10 cellular contexts compared by ENCODE assay signal in genomic region chr5:14167211-14167845, GRCh38. TPM values are rescaled to one million over a fixed set of nuclear protein-coding genes. Genes with fewer than 3 reads are reported as not detected.
DNase-seq lines count a peak whose midpoint lies in the region; ATAC-seq and TF ChIP-seq lines count a peak whose summit lies in the region.
"Had no signal": no experiment of that assay in that cellular context is flagged by ENCODE, and none has a peak within 500 bp of the region (broad histone marks: within the 10 kb centered on the region; RNA-seq: fewer than 3 reads in every experiment).

No MANE protein-coding gene starts in this region.

- H3K27ac Mint-ChIP-seq in activated T-helper 17 cell treated with anti-CD3 and anti-CD28 coated beads, Interleukin-2, amount 50 U/mL, for 72 hours: no peak overlapping the region
- peak overlapping the region; percentile 67 to 88 for H3K27ac Mint-ChIP-seq in natural killer cell
- no peak overlapping the region for H3K27ac Mint-ChIP-seq in stimulated activated naive CD8-positive, alpha-beta T cell treated with anti-CD3 and anti-CD28 coated beads, Interleukin-15, amount 100 ng/mL, for 72 hours

- H3K9me3 Mint-ChIP-seq in activated T-helper 17 cell treated with anti-CD3 and anti-CD28 coated beads, Interleukin-2, amount 50 U/mL, for 72 hours: peaks cover 7% of the 10 kb centered on the region
- no peaks in the 10 kb centered on the region for H3K9me3 Mint-ChIP-seq in natural killer cell
- peaks cover 0 to 4% of the 10 kb centered on the region in 2 donors for H3K9me3 Mint-ChIP-seq in stimulated activated naive CD8-positive, alpha-beta T cell treated with anti-CD3 and anti-CD28 coated beads, Interleukin-15, amount 100 ng/mL, for 72 hours

- H3K27me3 Mint-ChIP-seq in activated T-helper 17 cell treated with anti-CD3 and anti-CD28 coated beads, Interleukin-2, amount 50 U/mL, for 72 hours: peaks cover 11% of the 10 kb centered on the region
- H3K27me3 Mint-ChIP-seq in natural killer cell (ENCODE audit: low read depth in 2 of 2): no peaks in the 10 kb centered on the region
- peaks cover 30% of the 10 kb centered on the region for H3K27me3 Mint-ChIP-seq in stimulated activated naive CD8-positive, alpha-beta T cell treated with anti-CD3 and anti-CD28 coated beads, Interleukin-15, amount 100 ng/mL, for 72 hours

- intact Hi-C loops in natural killer cell (cut with micrococcal nuclease): no loop called here

- no peaks in the 10 kb centered on the region for H3K36me3 Mint-ChIP-seq in activated T-helper 17 cell treated with anti-CD3 and anti-CD28 coated beads, Interleukin-2, amount 50 U/mL, for 72 hours (ENCODE audit: low read depth)
- no peaks in the 10 kb centered on the region for H3K36me3 Mint-ChIP-seq in natural killer cell

- H3K4me1 Mint-ChIP-seq in activated T-helper 17 cell treated with anti-CD3 and anti-CD28 coated beads, Interleukin-2, amount 50 U/mL, for 72 hours: peaks cover 4% of the 10 kb centered on the region
- H3K4me1 Mint-ChIP-seq in natural killer cell: peaks cover 37 to 65% of the 10 kb centered on the region in 2 donors
- no peaks in the 10 kb centered on the region for H3K4me1 Mint-ChIP-seq in stimulated activated naive CD8-positive, alpha-beta T cell treated with anti-CD3 and anti-CD28 coated beads, Interleukin-15, amount 100 ng/mL, for 72 hours

- peak overlapping the region; percentile 6; the same call in 1 of the 2 replicates for H3K4me3 ChIP-seq in GM12864 (ENCODE audit: low read depth, low read length)

- ATAC-seq in HG02798 (IDR thresholded peaks at IDR 0.05; ENCODE audit: poor library complexity, unreplicated experiment): peak; percentile 35
- peak; percentile 38 for ATAC-seq in activated T-helper 17 cell treated with anti-CD3 and anti-CD28 coated beads, Interleukin-2, amount 50 U/mL, for 72 hours (replicated peaks)
- ATAC-seq in natural killer cell: peak in 2 of 3 donors; percentile 33 to 67
- ATAC-seq in stimulated activated naive CD8-positive, alpha-beta T cell treated with anti-CD3 and anti-CD28 coated beads, Interleukin-15, amount 100 ng/mL, for 72 hours: no peak
- ATAC-seq in HG03045 (IDR thresholded peaks at IDR 0.05; ENCODE audit: unreplicated experiment): no peak

- DNase-seq in GM12864 (ENCODE audit: low read depth): no peak
- no peak for DNase-seq in natural killer cell
- no peak for DNase-seq in stimulated activated naive CD8-positive, alpha-beta T cell treated with anti-CD3 and anti-CD28 coated beads, Interleukin-15, amount 100 ng/mL, for 72 hours
- DNase-seq in activated naive CD4-positive, alpha-beta T cell treated with Interleukin-2 at 50 U/mL for 16 hours: no peak
- no peak for DNase-seq in activated CD4-positive, alpha-beta T cell treated with anti-CD3 and anti-CD28 coated beads, Interleukin-2, amount 50 U/mL, for 48 hours
- DNase-seq: cortex of kidney, T1000 had no signal

- no peak overlapping the region for H3K4me3 Mint-ChIP-seq in activated T-helper 17 cell treated with anti-CD3 and anti-CD28 coated beads, Interleukin-2, amount 50 U/mL, for 72 hours
- H3K4me3 Mint-ChIP-seq in natural killer cell: peak overlapping the region; percentile 52
- H3K4me3 Mint-ChIP-seq in stimulated activated naive CD8-positive, alpha-beta T cell treated with anti-CD3 and anti-CD28 coated beads, Interleukin-15, amount 100 ng/mL, for 72 hours: no peak overlapping the region

- no peak for TF ChIP-seq CTCF in GM12864 (IDR thresholded peaks at IDR 0.05; ENCODE audit: low read depth, low read length, missing control alignments)
- TF ChIP-seq CTCF in natural killer cell (IDR thresholded peaks at IDR 0.05): no peak

RNA-seq across cellular contexts. Expression of gene TRIO, which starts 24.2 kb away (rescaled TPM):
- total RNA-seq in activated T-helper 17 cell treated with anti-CD3 and anti-CD28 coated beads, Interleukin-2, amount 50 U/mL, for 72 hours: 10 to 100 TPM; 13.6 to 21.5 TPM
- total RNA-seq in natural killer cell: 100 to 1,000 TPM in 1 of 3 donors, 10 to 100 TPM in 2; 84.6 to 136 (median 94.3) TPM

Comparison
In these comparisons a context has a peak if more than half of its experiments do, and no peak if none do; other contexts are left out.
1. ATAC-seq: peak in HG02798 (single experiment), activated T-helper 17 cell treated with anti-CD3 and anti-CD28 coated beads, Interleukin-2, amount 50 U/mL, for 72 hours (single experiment) and natural killer cell (2 of 3); none in stimulated activated naive CD8-positive, alpha-beta T cell treated with anti-CD3 and anti-CD28 coated beads, Interleukin-15, amount 100 ng/mL, for 72 hours (single experiment) and HG03045 (single experiment).
2. H3K27ac Mint-ChIP-seq: peak in natural killer cell (2 of 2); none in activated T-helper 17 cell treated with anti-CD3 and anti-CD28 coated beads, Interleukin-2, amount 50 U/mL, for 72 hours (single experiment) and stimulated activated naive CD8-positive, alpha-beta T cell treated with anti-CD3 and anti-CD28 coated beads, Interleukin-15, amount 100 ng/mL, for 72 hours (0 of 2).